ENCODE assay signal across 12 cellular contexts in genomic region chr9:133059623-133060022, GRCh38. TPM values are rescaled to one million over a fixed set of nuclear protein-coding genes. Genes with fewer than 3 reads are reported as not detected.
DNase-seq lines count a peak whose midpoint lies in the region; ATAC-seq and TF ChIP-seq lines count a peak whose summit lies in the region.
"Had no signal": no experiment of that assay in that cellular context is flagged by ENCODE, and none has a peak within 500 bp of the region (broad histone marks: within the 10 kb centered on the region; RNA-seq: fewer than 3 reads in every experiment).

No MANE protein-coding gene starts in this region.

- H3K4me3 Mint-ChIP-seq in activated CD8-positive, alpha-beta memory T cell treated with anti-CD3 and anti-CD28 coated beads, Interleukin-2, amount 10 ng/mL, durations not matched to agents 7 days and 5 days: no peak overlapping the region

- H3K79me2 ChIP-seq in OCI-LY7 (ENCODE audit: insufficient read depth, low read depth, low read length) (no peaks in the 10 kb centered on the region), mammary epithelial cell (ENCODE audit: insufficient read depth, low read length) (no peaks in the 10 kb centered on the region), osteoblast (ENCODE audit: insufficient read depth, low read length) (no peaks in the 10 kb centered on the region), MM.1S (ENCODE audit: low read length) (no peaks in the 10 kb centered on the region)

- TF ChIP-seq CTCF in OCI-LY7 (conservative IDR thresholded peaks at IDR 0.05; ENCODE audit: low read length): no peak
- no peak for TF ChIP-seq CTCF in mammary epithelial cell (conservative IDR thresholded peaks at IDR 0.05 in 1 of 2, IDR thresholded peaks at IDR 0.05 in 1 of 2; ENCODE audit: extremely low read depth in 1 of 2, insufficient read depth in 1 of 2, low read depth in 1 of 2, low read length in 2 of 2)
- no peak for TF ChIP-seq CTCF in osteoblast (IDR thresholded peaks at IDR 0.05; ENCODE audit: extremely low read depth, low read depth, low read length)
- TF ChIP-seq CTCF in MM.1S (IDR thresholded peaks at IDR 0.05; ENCODE audit: low read length): no peak

- H3K27me3 ChIP-seq in mammary epithelial cell (ENCODE audit: insufficient read depth, low read length): no peaks in the 10 kb centered on the region
- H3K27me3 ChIP-seq in osteoblast (ENCODE audit: insufficient read depth, low read length): no peaks in the 10 kb centered on the region
- H3K27me3 ChIP-seq in MM.1S (replicated peaks; ENCODE audit: insufficient read depth, low read length): no peaks in the 10 kb centered on the region
- H3K27me3 ChIP-seq: cardiac muscle cell, esophagus muscularis mucosa had no signal

- H2AFZ ChIP-seq in OCI-LY7 (ENCODE audit: low read length): no peak overlapping the region
- H2AFZ ChIP-seq in mammary epithelial cell (ENCODE audit: low read depth, low read length): no peak overlapping the region
- H2AFZ ChIP-seq in osteoblast (ENCODE audit: low read length): no peak overlapping the region
- H2AFZ ChIP-seq in MM.1S (ENCODE audit: low read length): no peak overlapping the region

- ATAC-seq in activated CD8-positive, alpha-beta memory T cell treated with anti-CD3 and anti-CD28 coated beads, Interleukin-2, amount 10 ng/mL, durations not matched to agents 7 days and 5 days: no peak
- ATAC-seq in sciatic nerve: no peak

- peaks cover 50% of the 10 kb centered on the region for H3K4me1 Mint-ChIP-seq in activated CD8-positive, alpha-beta memory T cell treated with anti-CD3 and anti-CD28 coated beads, Interleukin-2, amount 10 ng/mL, durations not matched to agents 7 days and 5 days

- H3K36me3 ChIP-seq in OCI-LY7 (ENCODE audit: insufficient read depth, low read length): peaks cover 34% of the 10 kb centered on the region; the same call in 1 of the 2 replicates
- peaks cover 5% of the 10 kb centered on the region for H3K36me3 ChIP-seq in mammary epithelial cell (ENCODE audit: insufficient read depth, low read length)
- peaks cover 25% of the 10 kb centered on the region for H3K36me3 ChIP-seq in osteoblast (ENCODE audit: insufficient read depth, low read length)
- no peaks in the 10 kb centered on the region for H3K36me3 ChIP-seq in MM.1S (replicated peaks; ENCODE audit: insufficient read depth, low read length)

- H3K4me3 ChIP-seq in OCI-LY7 (ENCODE audit: low read depth, low read length, poor library complexity, severe bottlenecking) (no peak overlapping the region), mammary epithelial cell (replicated peaks in 1 of 3; ENCODE audit: insufficient read depth in 1 of 3, low read depth in 2 of 3, low read length in 3 of 3) (no peak overlapping the region), osteoblast (ENCODE audit: insufficient read depth, low read length) (no peak overlapping the region), MM.1S (ENCODE audit: low read length) (no peak overlapping the region)
- H3K4me3 ChIP-seq: cardiac muscle cell, esophagus muscularis mucosa had no signal

- H3K9ac ChIP-seq in mammary epithelial cell (ENCODE audit: insufficient read depth, low read length) (no peak overlapping the region), MM.1S (ENCODE audit: low read length) (no peak overlapping the region)

- 18% methylated on average over 7 of the region's 7 CpGs for WGBS in mammary epithelial cell (ENCODE audit: low coverage, missing lambda C conversion rate)

- H3K4me2 ChIP-seq in OCI-LY7 (ENCODE audit: low read length): peak overlapping the region; percentile 66
- H3K4me2 ChIP-seq in mammary epithelial cell (ENCODE audit: insufficient read depth, low read depth, low read length): peak overlapping the region; percentile 36
- H3K4me2 ChIP-seq in osteoblast (ENCODE audit: insufficient read depth, low read length): no peak overlapping the region
- H3K4me2 ChIP-seq in MM.1S (ENCODE audit: low read depth, low read length): no peak overlapping the region

- dilution Hi-C loops in mammary epithelial cell (cut with HindIII; ENCODE audit: low sequenced_read_pairs): no loop called here

- no peak for DNase-seq in activated CD8-positive, alpha-beta memory T cell treated with anti-CD3 and anti-CD28 coated beads, Interleukin-2, amount 10 ng/mL, durations not matched to agents 7 days and 5 days
- no peak for DNase-seq in activated CD8-positive, alpha-beta memory T cell treated with anti-CD3 and anti-CD28 coated beads, Interleukin-2, amount 50 U/mL, for 48 hours
- DNase-seq in OCI-LY7 (ENCODE audit: low spot score): peak; percentile 29
- peak; percentile 59 for DNase-seq in mammary epithelial cell
- peak; percentile 74 for DNase-seq in osteoblast (ENCODE audit: insufficient read length, low spot score, missing footprints)
- no peak for DNase-seq in sciatic nerve (ENCODE audit: low spot score)
- no peak for DNase-seq in MM.1S
- no peak for DNase-seq in RPMI8226
- DNase-seq: NCI-H524 had no signal

- no peaks in the 10 kb centered on the region for H3K9me2 ChIP-seq in OCI-LY7 (ENCODE audit: insufficient read depth, low read length)
- no peaks in the 10 kb centered on the region for H3K9me2 ChIP-seq in MM.1S (replicated peaks; ENCODE audit: insufficient read depth, low read length)

- H4K20me1 ChIP-seq in OCI-LY7 (ENCODE audit: insufficient read depth, low read length) (no peaks in the 10 kb centered on the region), mammary epithelial cell (ENCODE audit: insufficient read depth, low read length) (no peaks in the 10 kb centered on the region), osteoblast (ENCODE audit: insufficient read depth, low read length) (no peaks in the 10 kb centered on the region), MM.1S (ENCODE audit: insufficient read depth, low read length) (no peaks in the 10 kb centered on the region)

- H3K9me3 ChIP-seq in OCI-LY7 (ENCODE audit: low read length) (no peaks in the 10 kb centered on the region), mammary epithelial cell (replicated peaks; ENCODE audit: insufficient read depth, low read length) (no peaks in the 10 kb centered on the region), osteoblast (ENCODE audit: low read depth, low read length) (no peaks in the 10 kb centered on the region), MM.1S (replicated peaks; ENCODE audit: insufficient read depth, low read length) (no peaks in the 10 kb centered on the region)
- H3K9me3 ChIP-seq: esophagus muscularis mucosa had no signal

- H3K27ac Mint-ChIP-seq in activated CD8-positive, alpha-beta memory T cell treated with anti-CD3 and anti-CD28 coated beads, Interleukin-2, amount 10 ng/mL, durations not matched to agents 7 days and 5 days: peak overlapping the region; percentile 81

- H3K27ac ChIP-seq in OCI-LY7 (ENCODE audit: low read depth, low read length, poor library complexity, severe bottlenecking) (peak overlapping the region; percentile 63), mammary epithelial cell (ENCODE audit: insufficient read depth, low read depth, low read length) (no peak overlapping the region), osteoblast (ENCODE audit: low read depth, low read length) (no peak overlapping the region), MM.1S (ENCODE audit: low read length) (no peak overlapping the region)
- H3K27ac ChIP-seq: esophagus muscularis mucosa, VCaP had no signal

- CTCF ChIA-PET in activated CD8-positive, alpha-beta memory T cell treated with anti-CD3 and anti-CD28 coated beads, Interleukin-2, amount 10 ng/mL, durations not matched to agents 7 days and 5 days (lab: Charles Lee): interaction anchor here (0.6 to 5.6 kb wide), 9 partner anchors 11 to 422 kb away, joined by 3 to 28 read pairs (median 3); partner anchors contain the start of gene GTF3C5
- CTCF ChIA-PET in OCI-LY7 (lab: Charles Lee; ENCODE audit: unreplicated experiment) (interaction anchor here (0.5 kb wide), 1 partner anchor 725 kb away, joined by 3 read pairs; no protein-coding TSS in a partner anchor), mammary epithelial cell (lab: Charles Lee; ENCODE audit: low non-redundant PET) (no interaction called here)

- peaks cover 7% of the 10 kb centered on the region for H3K36me3 Mint-ChIP-seq in activated CD8-positive, alpha-beta memory T cell treated with anti-CD3 and anti-CD28 coated beads, Interleukin-2, amount 10 ng/mL, durations not matched to agents 7 days and 5 days

- H3F3A ChIP-seq in MM.1S (ENCODE audit: insufficient read depth, low read length): peaks cover 3% of the 10 kb centered on the region; the same call in 1 of the 2 replicates

- no peaks in the 10 kb centered on the region for H3K27me3 Mint-ChIP-seq in activated CD8-positive, alpha-beta memory T cell treated with anti-CD3 and anti-CD28 coated beads, Interleukin-2, amount 10 ng/mL, durations not matched to agents 7 days and 5 days

- intact Hi-C loops in OCI-LY7 (cut with micrococcal nuclease; ENCODE audit: unreplicated experiment) (no loop called here), mammary epithelial cell (cut with micrococcal nuclease) (no loop called here), sciatic nerve (cut with DNase I) (no loop called here)

- BruUV-seq in OCI-LY7 (replicated peaks; lab: Mats Ljungman, UMichigan) (no TSS peak), mammary epithelial cell (replicated peaks; lab: Mats Ljungman, UMichigan) (no TSS peak)

- no peaks in the 10 kb centered on the region for H3K9me3 Mint-ChIP-seq in activated CD8-positive, alpha-beta memory T cell treated with anti-CD3 and anti-CD28 coated beads, Interleukin-2, amount 10 ng/mL, durations not matched to agents 7 days and 5 days (ENCODE audit: low read depth)

- POLR2A ChIA-PET in OCI-LY7 (lab: Charles Lee): interaction anchor here (2.2 kb wide), 1 partner anchor 15 kb away, joined by 7 read pairs; no protein-coding TSS in a partner anchor

- in situ Hi-C loops in mammary epithelial cell (cut with MboI; ENCODE audit: low sequenced_read_pairs in 2 of 2): no loop called here

- H3K4me1 ChIP-seq in OCI-LY7 (ENCODE audit: insufficient read depth, low read length, poor library complexity, severe bottlenecking) (peaks cover 34% of the 10 kb centered on the region), mammary epithelial cell (ENCODE audit: insufficient read depth, low read length) (peaks cover 30% of the 10 kb centered on the region), osteoblast (ENCODE audit: insufficient read depth, low read length) (peaks cover 8% of the 10 kb centered on the region), MM.1S (ENCODE audit: low read length) (peaks cover 21% of the 10 kb centered on the region)

RNA-seq across cellular contexts. Expression of gene CEL, which starts 2.2 kb away (rescaled TPM):
- total RNA-seq in activated CD8-positive, alpha-beta memory T cell treated with anti-CD3 and anti-CD28 coated beads, Interleukin-2, amount 10 ng/mL, durations not matched to agents 7 days and 5 days: 1 to 10 TPM; 1.7 to 1.9 TPM
- 0.39 and 1.2 TPM in 2 replicates for total RNA-seq in OCI-LY7 (2014; rRNA removed; shearing (Covaris generic))
- total RNA-seq in OCI-LY7 (2022) (1.4 and 1.8 TPM in 2 replicates), mammary epithelial cell (1 to 10 TPM in 1 of 2 donors, under 1 TPM in 1; 0.50 to 2.6 TPM), osteoblast (under 0.01 TPM in 1 of 2 replicates, not detected in the other), sciatic nerve (2.7 TPM)
- 1.2 TPM for polyA plus RNA-seq in mammary epithelial cell
- 1.3 TPM for polyA minus RNA-seq in mammary epithelial cell

RNA-seq across cellular contexts. Expression of gene GTF3C5, which starts 28.8 kb away (rescaled TPM):
- 10 to 100 TPM; 83.8 to 89.0 TPM for total RNA-seq in activated CD8-positive, alpha-beta memory T cell treated with anti-CD3 and anti-CD28 coated beads, Interleukin-2, amount 10 ng/mL, durations not matched to agents 7 days and 5 days
- total RNA-seq in OCI-LY7 (2014; rRNA removed; shearing (Covaris generic)): 91.9 and 97.0 TPM in 2 replicates
- total RNA-seq in OCI-LY7 (2022) (90.3 and 91.6 TPM in 2 replicates), mammary epithelial cell (10 to 100 TPM; 28.5 to 54.2 TPM), osteoblast (31.8 and 41.3 TPM in 2 replicates), sciatic nerve (45.2 TPM)
- 54.9 TPM for polyA plus RNA-seq in mammary epithelial cell
- 139 TPM for polyA minus RNA-seq in mammary epithelial cell

Comparison
In these comparisons a context has a peak if more than half of its experiments do, and no peak if none do; other contexts are left out.
1. DNase-seq: peak in OCI-LY7 (single experiment), mammary epithelial cell (single experiment) and osteoblast (single experiment); none in activated CD8-positive, alpha-beta memory T cell treated with anti-CD3 and anti-CD28 coated beads, Interleukin-2, amount 10 ng/mL, durations not matched to agents 7 days and 5 days (single experiment), activated CD8-positive, alpha-beta memory T cell treated with anti-CD3 and anti-CD28 coated beads, Interleukin-2, amount 50 U/mL, for 48 hours (single experiment), sciatic nerve (single experiment), MM.1S (single experiment) and RPMI8226 (single experiment).
2. H3K4me2 ChIP-seq: peak in OCI-LY7 (single experiment) and mammary epithelial cell (single experiment); none in osteoblast (single experiment) and MM.1S (single experiment).